In genomic region chr7:16644987-16645592, GRCh38 we compare ENCODE assay signal across 8 cellular contexts. TPM values are rescaled to one million over a fixed set of nuclear protein-coding genes. Genes with fewer than 3 reads are reported as not detected.
DNase-seq lines count a peak whose midpoint lies in the region; ATAC-seq and TF ChIP-seq lines count a peak whose summit lies in the region.

No MANE protein-coding gene starts in this region.

- H3K4me3 ChIP-seq in Jurkat, Clone E6-1 (ENCODE audit: low read length): peak overlapping the region; percentile 95
- H3K4me3 ChIP-seq in right cardiac atrium (ENCODE audit: low read length) (peak overlapping the region; percentile 91), gastrocnemius medialis (peak overlapping the region; percentile 82 to 97 (median 91))

- peak overlapping the region; percentile 100 for H3K27ac Mint-ChIP-seq in activated naive CD8-positive, alpha-beta T cell

- TF ChIP-seq POLR2A in gastrocnemius medialis (IDR thresholded peaks at IDR 0.05): peak in 1 of 2 donors; percentile 1

- H3K36me3 ChIP-seq in gastrocnemius medialis: no peaks in the 10 kb centered on the region

- under 1% methylated on average over 36 of the region's 36 CpGs for WGBS in right cardiac atrium

- peak; percentile 64 for DNase-seq in activated CD8-positive, alpha-beta memory T cell treated with anti-CD3 and anti-CD28 coated beads, Interleukin-2, amount 50 U/mL, for 48 hours
- no peak for DNase-seq in activated CD8-positive, alpha-beta memory T cell treated with anti-CD3 and anti-CD28 coated beads, Interleukin-2, amount 50 U/mL, for 4 hours
- DNase-seq in Jurkat, Clone E6-1 (ENCODE audit: low read depth, low spot score): no peak
- DNase-seq in right cardiac atrium (peak; percentile 31 to 75 (median 70)), gastrocnemius medialis (peak; percentile 15 to 32), NCI-H1436 treated with DMSO at 0.1 percent for 48 hours (lab: John Stamatoyannopoulos, UW) (no peak)

- H3K9me3 Mint-ChIP-seq in activated naive CD8-positive, alpha-beta T cell (ENCODE audit: low read depth): no peaks in the 10 kb centered on the region

- H3K27ac ChIP-seq in right cardiac atrium (ENCODE audit: low read length) (peak overlapping the region; percentile 65), gastrocnemius medialis (peak overlapping the region; percentile 94 to 98 (median 96))

- no peaks in the 10 kb centered on the region for H3K9me3 ChIP-seq in right cardiac atrium (ENCODE audit: control insufficient read depth, low read length)
- H3K9me3 ChIP-seq in gastrocnemius medialis: no peaks in the 10 kb centered on the region

- no peaks in the 10 kb centered on the region for H3K27me3 ChIP-seq in right cardiac atrium (ENCODE audit: control insufficient read depth, insufficient read depth)
- H3K27me3 ChIP-seq in gastrocnemius medialis: no peaks in the 10 kb centered on the region

- H3K4me1 ChIP-seq in right cardiac atrium (ENCODE audit: control insufficient read depth, insufficient read depth, low read length): peaks cover 2% of the 10 kb centered on the region
- peaks cover 71 to 72% of the 10 kb centered on the region in 2 donors for H3K4me1 ChIP-seq in gastrocnemius medialis

- ATAC-seq in right cardiac atrium (peak; percentile 36 to 61), gastrocnemius medialis (peak; percentile 48 to 50), HG02642 (IDR thresholded peaks at IDR 0.05; ENCODE audit: poor library complexity, unreplicated experiment) (no peak)

- in situ Hi-C loops in gastrocnemius medialis (cut with MboI; ENCODE audit: low sequenced_read_pairs in 4 of 4): no loop called here

- H3K4me1 Mint-ChIP-seq in activated naive CD8-positive, alpha-beta T cell (ENCODE audit: low read depth): peaks cover 59% of the 10 kb centered on the region

- TF ChIP-seq CTCF in gastrocnemius medialis (IDR thresholded peaks at IDR 0.05 in 4 of 5, conservative IDR thresholded peaks at IDR 0.05 in 1 of 5): no peak

- intact Hi-C loops in right cardiac atrium (cut with DNase I) (no loop called here), gastrocnemius medialis (cut with DNase I; ENCODE audit: low total_unique reads) (no loop called here)

- peak overlapping the region; percentile 100 for H3K4me3 Mint-ChIP-seq in activated naive CD8-positive, alpha-beta T cell

- no peaks in the 10 kb centered on the region for H3K27me3 Mint-ChIP-seq in activated naive CD8-positive, alpha-beta T cell

- peaks cover 12% of the 10 kb centered on the region for H3K36me3 Mint-ChIP-seq in activated naive CD8-positive, alpha-beta T cell

RNA-seq across cellular contexts. Expression of gene ANKMY2, which starts 0.5 kb away (rescaled TPM):
- polyA plus RNA-seq in Jurkat, Clone E6-1 (2012; ENCODE audit: insufficient read depth, insufficient read length): 47.6 TPM
- total RNA-seq in right cardiac atrium (10 to 100 TPM; 28.4 to 41.3 (median 34.4) TPM), gastrocnemius medialis (10 to 100 TPM in 1 of 4 donors, 1 to 10 TPM in 3; 7.9 to 16.2 (median 8.6) TPM)
- 23.7 TPM for polyA plus RNA-seq in right cardiac atrium

RNA-seq across cellular contexts. Expression of gene BZW2, which starts 0.9 kb away (rescaled TPM):
- 278 TPM for polyA plus RNA-seq in Jurkat, Clone E6-1 (2012; ENCODE audit: insufficient read depth, insufficient read length)
- total RNA-seq in right cardiac atrium: 100 to 1,000 TPM; 124 to 214 (median 175) TPM
- polyA plus RNA-seq in right cardiac atrium: 180 TPM
- 100 to 1,000 TPM in 3 of 4 donors, 10 to 100 TPM in 1; 86.6 to 145 (median 123) TPM for total RNA-seq in gastrocnemius medialis

Comparison
In these comparisons a context has a peak if more than half of its experiments do, and no peak if none do; other contexts are left out.
1. DNase-seq: peak in activated CD8-positive, alpha-beta memory T cell treated with anti-CD3 and anti-CD28 coated beads, Interleukin-2, amount 50 U/mL, for 48 hours (single experiment), right cardiac atrium (3 of 3) and gastrocnemius medialis (2 of 2); none in activated CD8-positive, alpha-beta memory T cell treated with anti-CD3 and anti-CD28 coated beads, Interleukin-2, amount 50 U/mL, for 4 hours (single experiment), Jurkat, Clone E6-1 (single experiment) and NCI-H1436 treated with DMSO at 0.1 percent for 48 hours (single experiment).
2. Peak in every context shown above with its lines, with median percentiles within 50 percentile points of each other: H3K4me3 ChIP-seq.